ENCODE assay signal across 8 cellular contexts in genomic region chr6:51398064-51398740, GRCh38.
DNase-seq lines count a peak whose midpoint lies in the region; ATAC-seq and FAIRE-seq lines count a peak whose summit lies in the region.

No MANE protein-coding gene starts in this region.

- peak; percentile 95 for DNase-seq in COLO829 (ENCODE audit: low spot score)
- peak; percentile 34 for DNase-seq in HPDE6-E6E7 (ENCODE audit: extremely low spot score)
- peak; percentile 58 for DNase-seq in RCC 7860 (ENCODE audit: low spot score)
- no peak for DNase-seq in ureter (ENCODE audit: low spot score)
- no peak for DNase-seq in hepatic stellate cell (ENCODE audit: low spot score)
- no peak for DNase-seq in stimulated activated CD4-positive, alpha-beta T cell treated with anti-CD3 and anti-CD28 coated beads, Interleukin-2, amount 100 ng/mL, for 24 hours
- DNase-seq in HuH-7.5 (ENCODE audit: low spot score) = no peak

- no peak for FAIRE-seq in RCC 7860 (lab: Jason Lieb, UNC)

- peak; percentile 36 for ATAC-seq in GM21360 (IDR thresholded peaks at IDR 0.05; ENCODE audit: unreplicated experiment)

Comparison
In these comparisons a context has a peak if more than half of its experiments do, and no peak if none do; other contexts are left out.
1. DNase-seq: peak in COLO829 (single experiment), HPDE6-E6E7 (single experiment) and RCC 7860 (single experiment); none in ureter (single experiment), hepatic stellate cell (single experiment), stimulated activated CD4-positive, alpha-beta T cell treated with anti-CD3 and anti-CD28 coated beads, Interleukin-2, amount 100 ng/mL, for 24 hours (0 of 2) and HuH-7.5 (single experiment).